Comparison of ENCODE assay signal across 1 cellular context in the genomic region with DNA sequence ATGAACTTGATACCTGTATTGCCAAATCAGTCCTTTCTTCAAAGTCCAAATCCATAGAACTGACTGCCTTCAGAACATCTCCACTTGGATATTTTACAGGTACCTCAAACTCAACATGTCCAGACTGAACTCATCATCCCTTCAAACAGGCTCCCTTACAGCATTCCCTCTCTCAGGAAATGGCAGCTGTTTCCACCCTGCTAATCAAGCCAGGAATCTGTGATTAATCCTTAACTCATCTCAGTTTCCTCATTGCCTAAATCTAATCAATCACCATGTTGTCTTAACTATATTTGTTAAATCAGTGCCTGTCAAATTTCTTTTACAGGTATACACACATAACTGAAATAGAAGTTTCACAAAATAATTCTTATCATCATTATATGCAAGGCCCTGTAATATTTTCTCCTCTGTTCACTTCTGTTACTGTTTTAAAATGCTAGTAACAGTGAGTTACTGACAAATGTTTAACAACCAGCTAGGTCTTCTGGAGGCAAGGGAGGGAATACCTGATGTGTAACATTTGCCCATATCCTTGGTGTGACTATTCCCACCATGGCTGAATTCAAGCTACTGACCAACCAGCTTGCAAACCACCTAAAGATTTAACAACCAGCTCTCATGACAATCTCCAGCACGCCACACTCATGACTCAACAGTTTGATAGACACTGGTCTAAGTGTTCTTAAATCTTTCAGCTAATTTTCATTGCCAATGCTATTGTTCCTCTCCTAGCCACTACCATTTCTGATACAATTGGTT.
TF ChIP-seq lines count a peak whose summit lies in the region.

No MANE protein-coding gene starts in this region.

TF ChIP-seq in SK-N-SH, 30 proteins besides CTCF, POLR2A, EP300 and RAD21 (continued from another document):
- TF ChIP-seq MAX (IDR thresholded peaks at IDR 0.05; ENCODE audit: low read depth) (no peak), RXRA (IDR thresholded peaks at IDR 0.05; ENCODE audit: borderline replicate concordance, low read depth) (no peak), JUND (IDR thresholded peaks at IDR 0.05) (peak; percentile 43), FOXM1 (IDR thresholded peaks at IDR 0.05; ENCODE audit: low read depth) (no peak)
- TF ChIP-seq, protein P1, sequence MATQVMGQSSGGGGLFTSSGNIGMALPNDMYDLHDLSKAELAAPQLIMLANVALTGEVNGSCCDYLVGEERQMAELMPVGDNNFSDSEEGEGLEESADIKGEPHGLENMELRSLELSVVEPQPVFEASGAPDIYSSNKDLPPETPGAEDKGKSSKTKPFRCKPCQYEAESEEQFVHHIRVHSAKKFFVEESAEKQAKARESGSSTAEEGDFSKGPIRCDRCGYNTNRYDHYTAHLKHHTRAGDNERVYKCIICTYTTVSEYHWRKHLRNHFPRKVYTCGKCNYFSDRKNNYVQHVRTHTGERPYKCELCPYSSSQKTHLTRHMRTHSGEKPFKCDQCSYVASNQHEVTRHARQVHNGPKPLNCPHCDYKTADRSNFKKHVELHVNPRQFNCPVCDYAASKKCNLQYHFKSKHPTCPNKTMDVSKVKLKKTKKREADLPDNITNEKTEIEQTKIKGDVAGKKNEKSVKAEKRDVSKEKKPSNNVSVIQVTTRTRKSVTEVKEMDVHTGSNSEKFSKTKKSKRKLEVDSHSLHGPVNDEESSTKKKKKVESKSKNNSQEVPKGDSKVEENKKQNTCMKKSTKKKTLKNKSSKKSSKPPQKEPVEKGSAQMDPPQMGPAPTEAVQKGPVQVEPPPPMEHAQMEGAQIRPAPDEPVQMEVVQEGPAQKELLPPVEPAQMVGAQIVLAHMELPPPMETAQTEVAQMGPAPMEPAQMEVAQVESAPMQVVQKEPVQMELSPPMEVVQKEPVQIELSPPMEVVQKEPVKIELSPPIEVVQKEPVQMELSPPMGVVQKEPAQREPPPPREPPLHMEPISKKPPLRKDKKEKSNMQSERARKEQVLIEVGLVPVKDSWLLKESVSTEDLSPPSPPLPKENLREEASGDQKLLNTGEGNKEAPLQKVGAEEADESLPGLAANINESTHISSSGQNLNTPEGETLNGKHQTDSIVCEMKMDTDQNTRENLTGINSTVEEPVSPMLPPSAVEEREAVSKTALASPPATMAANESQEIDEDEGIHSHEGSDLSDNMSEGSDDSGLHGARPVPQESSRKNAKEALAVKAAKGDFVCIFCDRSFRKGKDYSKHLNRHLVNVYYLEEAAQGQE (IDR thresholded peaks at IDR 0.05; ENCODE audit: low read depth, low read length): no peak
TF ChIP-seq in SK-N-SH: peak in this region for 5.
